ENCODE assay signal across 9 cellular contexts in the genomic region with DNA sequence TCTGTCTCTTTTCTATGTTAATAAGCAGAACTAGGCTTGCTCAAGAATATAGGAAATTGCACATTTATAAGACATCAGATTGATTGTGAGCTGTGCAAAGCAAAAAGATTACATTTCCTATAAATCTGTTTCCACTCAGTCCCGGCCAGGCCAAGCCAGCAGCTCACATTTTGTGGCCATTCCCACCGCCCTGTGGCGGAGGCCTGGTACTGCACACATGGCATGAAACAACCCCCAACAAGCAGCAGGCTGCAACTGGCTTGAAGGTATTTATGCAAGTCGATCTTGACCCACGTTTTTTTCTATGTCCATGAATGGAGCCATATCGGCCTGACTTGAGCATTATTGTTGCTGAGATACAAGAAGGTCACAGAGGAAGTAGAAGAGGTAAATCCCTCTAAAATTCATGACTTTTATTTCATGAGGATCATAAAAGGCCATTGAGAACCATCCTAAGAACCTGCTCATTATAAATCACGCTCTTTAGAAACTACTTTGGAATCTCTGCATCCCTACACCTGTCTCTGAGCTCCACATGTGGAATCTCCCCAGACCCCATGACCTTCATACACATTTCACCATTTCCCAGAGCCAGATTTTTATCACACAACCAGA.
DNase-seq lines count a peak whose midpoint lies in the region; ATAC-seq and TF ChIP-seq lines count a peak whose summit lies in the region.
"Had no signal": no experiment of that assay in that cellular context is flagged by ENCODE, and none has a peak within 500 bp of the region (broad histone marks: within the 10 kb centered on the region; RNA-seq: fewer than 3 reads in every experiment).

No MANE protein-coding gene starts in this region.

- H3K36me3 Mint-ChIP-seq in MCF 10A (ENCODE audit: insufficient read depth, unreplicated experiment) = no peaks in the 10 kb centered on the region
- H3K36me3 Mint-ChIP-seq: activated naive CD8-positive, alpha-beta T cell had no signal

- H3K9me3 ChIP-seq in HCT116 (ENCODE audit: control insufficient read depth in 1 of 2, insufficient read depth in 1 of 2, low read depth in 1 of 2, low read length in 2 of 2) = no peaks in the 10 kb centered on the region
- no peaks in the 10 kb centered on the region for H3K9me3 ChIP-seq in PC-3 (ENCODE audit: low read length)

- H3K36me3 ChIP-seq in HCT116 (ENCODE audit: control insufficient read depth in 1 of 2, insufficient read depth in 2 of 2, low read length in 2 of 2) = no peaks in the 10 kb centered on the region
- no peaks in the 10 kb centered on the region for H3K36me3 ChIP-seq in PC-3 (ENCODE audit: low read depth, low read length)

- RAD21 ChIA-PET in HCT116 (lab: Charles Lee; ENCODE audit: low non-redundant PET in 1 of 2, low total read pairs in 2 of 2, uncharacterized antibody in 2 of 2, unreplicated experiment in 2 of 2) = no interaction called here

- BruUV-seq in HCT116 (replicated peaks; lab: Mats Ljungman, UMichigan) (no TSS peak), PC-3 (replicated peaks; lab: Mats Ljungman, UMichigan) (no TSS peak), MCF 10A (replicated peaks; lab: Mats Ljungman, UMichigan) (no TSS peak)

- TF ChIP-seq POLR2A in HCT116 (IDR thresholded peaks at IDR 0.05; ENCODE audit: borderline replicate concordance, extremely low read depth, insufficient read depth, insufficient read length) = no peak

- intact Hi-C loops in HCT116 (cut with micrococcal nuclease) (loop anchor here (10.0 kb wide), 1 partner anchor 1577 kb away; no protein-coding TSS in a partner anchor), PC-3 (cut with micrococcal nuclease) (no loop called here), MCF 10A (cut with micrococcal nuclease) (loop anchor here (1.0 kb wide), 1 partner anchor 1574 kb away; no protein-coding TSS in a partner anchor)

- ATAC-seq in HCT116 (peak; percentile 100), PC-3 (peak; percentile 86)

- no peaks in the 10 kb centered on the region for H3K9me3 Mint-ChIP-seq in MCF 10A (ENCODE audit: unreplicated experiment)

- H3K27ac ChIP-seq in HCT116 (ENCODE audit: low read depth, low read length) = no peak overlapping the region
- H3K27ac ChIP-seq in PC-3 (ENCODE audit: low read length) = no peak overlapping the region

- POLR2A ChIA-PET in HCT116 (lab: Charles Lee) = no interaction called here
- POLR2A ChIA-PET in PC-3 (lab: Charles Lee; ENCODE audit: unreplicated experiment) = no interaction called here
- POLR2A ChIA-PET in MCF 10A (lab: Yijun Ruan, JAX) = interaction anchor here (1.2 to 2.1 kb wide), 2 partner anchors 14 to 869 kb away, joined by 3 to 4 read pairs; no protein-coding TSS in a partner anchor

- TF ChIP-seq RAD21 in HCT116 (IDR thresholded peaks at IDR 0.05; ENCODE audit: low read depth) = peak; percentile 75

- DNase-seq in GM03348 (ENCODE audit: low spot score) (peak; percentile 88), HCT116 (ENCODE audit: low read depth, low spot score) (peak; percentile 47), PC-3 (peak; percentile 83), MCF 10A (ENCODE audit: unreplicated experiment) (peak; percentile 80), inferior parietal cortex (ENCODE audit: extremely low spot score) (peak; percentile 81), mesenteric fat pad (ENCODE audit: low spot score) (no peak), NCI-H510A (lab: John Stamatoyannopoulos, UW) (no peak)
- peak; percentile 7 to 23 (median 9) for DNase-seq in stimulated activated CD4-positive, alpha-beta T cell treated with anti-CD3 and anti-CD28 coated beads, Interleukin-12 subunit alpha, Interleukin-12 subunit beta, amount 100 ng/mL, for 48 hours (ENCODE audit: low read depth in 2 of 3, low spot score in 1 of 3)

- H2AFZ ChIP-seq in HCT116 (ENCODE audit: low read depth, low read length, poor library complexity, severe bottlenecking) (no peak overlapping the region), PC-3 (ENCODE audit: low read length) (no peak overlapping the region)

- H4K20me1 ChIP-seq in HCT116 (ENCODE audit: insufficient read depth) = no peaks in the 10 kb centered on the region
- no peaks in the 10 kb centered on the region for H4K20me1 ChIP-seq in PC-3 (ENCODE audit: low read length)

- H3K4me3 Mint-ChIP-seq in MCF 10A (ENCODE audit: unreplicated experiment) = no peak overlapping the region
- H3K4me3 Mint-ChIP-seq: activated naive CD8-positive, alpha-beta T cell had no signal

- H3K4me2 ChIP-seq in HCT116 (ENCODE audit: low read length) (no peak overlapping the region), PC-3 (ENCODE audit: low read length) (no peak overlapping the region)

- peaks cover 11% of the 10 kb centered on the region for H3K4me1 Mint-ChIP-seq in MCF 10A (ENCODE audit: insufficient read depth, unreplicated experiment)

- H3K9ac ChIP-seq in HCT116 (ENCODE audit: low read length) (no peak overlapping the region), PC-3 (ENCODE audit: low read length) (no peak overlapping the region)

- peak; percentile 33 to 91 (median 87); a peak in 5 of 6 replicates for TF ChIP-seq CTCF in HCT116 (IDR thresholded peaks at IDR 0.05 in 2 of 3, conservative IDR thresholded peaks at IDR 0.05 in 1 of 3; ENCODE audit: borderline replicate concordance in 1 of 3, insufficient read depth in 1 of 3, low read depth in 2 of 3, low read length in 2 of 3)
- peak; percentile 92 for TF ChIP-seq CTCF in PC-3 (conservative IDR thresholded peaks at IDR 0.05; ENCODE audit: low read depth, low read length)
- TF ChIP-seq CTCF in MCF 10A (IDR thresholded peaks at IDR 0.05; ENCODE audit: unreplicated experiment) = peak; percentile 81

- H3K27me3 ChIP-seq in HCT116 (ENCODE audit: insufficient read depth, low read length) (peaks cover 8% of the 10 kb centered on the region; the same call in 1 of the 2 replicates), PC-3 (ENCODE audit: low read length) (peaks cover 48% of the 10 kb centered on the region)

- no peak overlapping the region for H3K27ac Mint-ChIP-seq in MCF 10A (ENCODE audit: low read depth, unreplicated experiment)
- H3K27ac Mint-ChIP-seq: activated naive CD8-positive, alpha-beta T cell had no signal

- CTCF ChIA-PET in HCT116 (lab: Charles Lee) = interaction anchor here (0.7 to 1.3 kb wide), 2 partner anchors 14 to 15 kb away, joined by 3 to 4 read pairs; no protein-coding TSS in a partner anchor
- CTCF ChIA-PET in PC-3 (lab: Charles Lee) = interaction anchor here (0.6 kb wide), 1 partner anchor 59 kb away, joined by 4 read pairs; no protein-coding TSS in a partner anchor
- CTCF ChIA-PET in MCF 10A (lab: Yijun Ruan, JAX) = interaction anchor here (0.6 to 4.5 kb wide), 22 partner anchors 8 to 1830 kb away, joined by 3 to 29 read pairs (median 4); no protein-coding TSS in a partner anchor

- H3K4me3 ChIP-seq in HCT116 (replicated peaks in 1 of 2; ENCODE audit: low read depth in 1 of 2, low read length in 2 of 2) = no peak overlapping the region
- H3K4me3 ChIP-seq in PC-3 (ENCODE audit: low read length) = no peak overlapping the region

- H3K4me1 ChIP-seq in HCT116 (ENCODE audit: control insufficient read depth in 1 of 2, insufficient read depth in 2 of 2, low read length in 2 of 2) (no peaks in the 10 kb centered on the region), PC-3 (ENCODE audit: insufficient read depth, low read length) (no peaks in the 10 kb centered on the region)

- H3K79me2 ChIP-seq in HCT116 (ENCODE audit: insufficient read depth, low read length) (no peaks in the 10 kb centered on the region), PC-3 (ENCODE audit: low read length) (no peaks in the 10 kb centered on the region)

- H3K27me3 Mint-ChIP-seq in MCF 10A (ENCODE audit: insufficient read depth, unreplicated experiment) = peaks cover 14% of the 10 kb centered on the region

- H3K9me2 ChIP-seq in HCT116 (ENCODE audit: insufficient read depth) = no peaks in the 10 kb centered on the region
- no peaks in the 10 kb centered on the region for H3K9me2 ChIP-seq in PC-3 (replicated peaks; ENCODE audit: low read length)

- H3F3A ChIP-seq in PC-3 (ENCODE audit: low read length, unreplicated experiment) = no peaks in the 10 kb centered on the region

TF ChIP-seq in HCT116, 20 proteins besides CTCF, POLR2A, EP300 and RAD21 (continues in another document):
- TF ChIP-seq EZH2 (IDR thresholded peaks at IDR 0.05) (no peak), EGR1 (IDR thresholded peaks at IDR 0.05; ENCODE audit: low read depth) (no peak), CEBPB (IDR thresholded peaks at IDR 0.05; ENCODE audit: low read depth) (no peak), FOSL1 (IDR thresholded peaks at IDR 0.05; ENCODE audit: low read depth) (no peak), EZH2phosphoT487 (IDR thresholded peaks at IDR 0.05; ENCODE audit: borderline replicate concordance) (no peak), YY1 (IDR thresholded peaks at IDR 0.05; ENCODE audit: extremely low read depth, insufficient replicate concordance, low read depth, low read length) (no peak), SIN3A (IDR thresholded peaks at IDR 0.05; ENCODE audit: low read depth) (no peak), SP1 (IDR thresholded peaks at IDR 0.05; ENCODE audit: low read depth) (no peak), TCF7L2 (IDR thresholded peaks at IDR 0.05; ENCODE audit: borderline replicate concordance, extremely low read depth, insufficient read depth, insufficient read length) (no peak), ZNF274 (IDR thresholded peaks at IDR 0.05; ENCODE audit: low read depth, low read length) (no peak), ZFX (IDR thresholded peaks at IDR 0.05) (no peak)
- TF ChIP-seq, protein P1, sequence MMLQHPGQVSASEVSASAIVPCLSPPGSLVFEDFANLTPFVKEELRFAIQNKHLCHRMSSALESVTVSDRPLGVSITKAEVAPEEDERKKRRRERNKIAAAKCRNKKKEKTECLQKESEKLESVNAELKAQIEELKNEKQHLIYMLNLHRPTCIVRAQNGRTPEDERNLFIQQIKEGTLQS (IDR thresholded peaks at IDR 0.05) = no peak
- TF ChIP-seq, protein P2, sequence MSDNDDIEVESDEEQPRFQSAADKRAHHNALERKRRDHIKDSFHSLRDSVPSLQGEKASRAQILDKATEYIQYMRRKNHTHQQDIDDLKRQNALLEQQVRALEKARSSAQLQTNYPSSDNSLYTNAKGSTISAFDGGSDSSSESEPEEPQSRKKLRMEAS (IDR thresholded peaks at IDR 0.05) = no peak

Comparison
In these comparisons a context has a peak if more than half of its experiments do, and no peak if none do; other contexts are left out.
1. DNase-seq: peak in GM03348 (single experiment), HCT116 (single experiment), PC-3 (single experiment), MCF 10A (single experiment), inferior parietal cortex (single experiment) and stimulated activated CD4-positive, alpha-beta T cell treated with anti-CD3 and anti-CD28 coated beads, Interleukin-12 subunit alpha, Interleukin-12 subunit beta, amount 100 ng/mL, for 48 hours (3 of 3); none in mesenteric fat pad (single experiment) and NCI-H510A (single experiment).
2. Peak in every context shown above with its lines, with median percentiles within 50 percentile points of each other: CTCF ChIP-seq.